Comparison of ENCODE assay signal across 15 cellular contexts in the genomic region with DNA sequence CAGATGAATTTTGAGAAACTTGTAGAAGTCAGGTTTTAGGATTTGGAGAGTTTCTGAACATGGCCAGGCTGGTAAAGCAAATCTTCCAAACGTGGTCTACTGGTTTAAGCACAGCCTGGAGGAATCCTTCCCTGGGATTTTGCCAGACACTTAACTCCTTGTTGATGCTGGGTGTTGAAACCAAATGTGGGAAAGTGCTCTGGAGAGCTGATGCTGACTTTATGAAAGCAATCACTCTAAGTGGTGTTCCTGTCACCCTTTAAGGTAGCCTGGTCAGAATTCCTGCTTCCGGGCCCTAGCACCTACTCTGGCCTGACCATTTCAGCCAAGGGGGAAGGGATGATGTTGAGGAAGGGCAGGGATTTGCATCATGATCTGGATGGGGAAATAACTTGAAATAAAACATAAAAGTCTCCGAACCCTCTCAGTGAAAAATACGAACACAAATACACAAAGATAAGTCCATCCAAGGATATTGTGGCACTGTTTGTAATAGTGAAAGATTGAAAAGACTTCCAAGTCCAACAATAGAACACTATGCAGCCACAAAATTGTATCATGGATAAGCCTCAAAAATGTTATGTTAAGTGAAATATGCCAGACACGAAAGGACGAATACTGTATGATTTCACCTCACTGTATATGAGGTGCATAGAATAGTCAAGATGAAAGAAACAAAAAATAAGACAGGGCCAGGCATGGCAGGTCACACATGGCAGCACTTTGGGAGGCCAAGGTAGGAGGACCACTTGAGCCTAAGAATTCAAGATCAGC. TPM values are rescaled to one million over a fixed set of nuclear protein-coding genes. Genes with fewer than 3 reads are reported as not detected.
DNase-seq lines count a peak whose midpoint lies in the region; ATAC-seq and TF ChIP-seq lines count a peak whose summit lies in the region.
"Had no signal": no experiment of that assay in that cellular context is flagged by ENCODE, and none has a peak within 500 bp of the region (broad histone marks: within the 10 kb centered on the region; RNA-seq: fewer than 3 reads in every experiment).

No MANE protein-coding gene starts in this region.

- no peaks in the 10 kb centered on the region for H3K27me3 ChIP-seq in SJCRH30

- no peak overlapping the region for H3K4me3 ChIP-seq in SJCRH30
- H3K4me3 ChIP-seq in retinal pigment epithelial cell (ENCODE audit: low read length): no peak overlapping the region

- no peaks in the 10 kb centered on the region for H3K9me3 ChIP-seq in SJCRH30 (replicated peaks)

- intact Hi-C loops in posterior cingulate gyrus (cut with DNase I): no loop called here

- H3K27ac ChIP-seq in SJCRH30: peak overlapping the region; percentile 85

- H3K4me1 ChIP-seq in SJCRH30: peaks cover 20% of the 10 kb centered on the region

- no peak for TF ChIP-seq CTCF in retinal pigment epithelial cell (conservative IDR thresholded peaks at IDR 0.05; ENCODE audit: low read depth, low read length)

- no peak for ATAC-seq in HG02571 (IDR thresholded peaks at IDR 0.05; ENCODE audit: unreplicated experiment)
- ATAC-seq: activated T-cell treated with anti-CD3 and anti-CD28 coated beads, Interleukin-2, amount 50 U/mL, for 72 hours had no signal

- peak; percentile 74 for DNase-seq in EH (ENCODE audit: low read depth)
- peak; percentile 24 to 39 for DNase-seq in SJCRH30
- DNase-seq in fibroblast of peridontal ligament (ENCODE audit: extremely low read depth): peak; percentile 62
- peak; percentile 34 for DNase-seq in retinal pigment epithelial cell (ENCODE audit: low read depth)
- no peak for DNase-seq in HCEC 1CT
- no peak for DNase-seq in posterior cingulate gyrus
- no peak for DNase-seq in hypothalamus (lab: John Stamatoyannopoulos, UW)
- DNase-seq: activated CD4-positive, alpha-beta T cell treated with anti-CD3 and anti-CD28 coated beads, Interleukin-2, amount 50 U/mL, for 1 hour; activated T-cell treated with anti-CD3 and anti-CD28 coated beads, Interleukin-2, amount 50 U/mL, for 72 hours; CD4-positive, alpha-beta T cell; NCI-H1417 treated with DMSO at 0.1 percent for 48 hours; NCI-H446 treated with DMSO at 0.1 percent for 48 hours; occipital lobe had no signal

- no peaks in the 10 kb centered on the region for H3K36me3 ChIP-seq in SJCRH30

RNA-seq across cellular contexts. Expression of a gene that starts 57.7 kb away (rescaled TPM):
- total RNA-seq in SJCRH30 (2014; rRNA removed; shearing (Covaris generic)): 0.28 and 0.47 TPM in 2 replicates
- total RNA-seq: CD4-positive, alpha-beta T cell; mesenteric fat pad; occipital lobe had no signal

Comparison
In these comparisons a context has a peak if more than half of its experiments do, and no peak if none do; other contexts are left out.
1. DNase-seq: peak in EH (single experiment), SJCRH30 (2 of 2), fibroblast of peridontal ligament (single experiment) and retinal pigment epithelial cell (single experiment); none in HCEC 1CT (single experiment), posterior cingulate gyrus (0 of 10) and hypothalamus (0 of 51).